ENCODE assay signal across 15 cellular contexts in genomic region chr11:117830072-117830471, GRCh38. TPM values are rescaled to one million over a fixed set of nuclear protein-coding genes. Genes with fewer than 3 reads are reported as not detected.
DNase-seq lines count a peak whose midpoint lies in the region; ATAC-seq, FAIRE-seq and TF ChIP-seq lines count a peak whose summit lies in the region.
"Had no signal": no experiment of that assay in that cellular context is flagged by ENCODE, and none has a peak within 500 bp of the region (broad histone marks: within the 10 kb centered on the region; RNA-seq: fewer than 3 reads in every experiment).

No MANE protein-coding gene starts in this region.

- peaks cover 0 to 63% (median 25%) of the 10 kb centered on the region in 4 donors for H3K4me1 Mint-ChIP-seq in CD4-positive, CD25-positive, alpha-beta regulatory T cell
- H3K4me1 Mint-ChIP-seq in H9 = peaks cover 14 to 27% of the 10 kb centered on the region in 2 experiments
- H3K4me1 Mint-ChIP-seq in activated naive CD8-positive, alpha-beta T cell treated with anti-CD3 and anti-CD28 coated beads, Interleukin-2, amount 50 U/mL, for 24 hours = peaks cover 58% of the 10 kb centered on the region

- TF ChIP-seq CTCF in H9 (conservative IDR thresholded peaks at IDR 0.05) = no peak

- no peaks in the 10 kb centered on the region for H4K20me1 ChIP-seq in H9 (ENCODE audit: control insufficient read depth, insufficient read depth, insufficient read length)

- no peak for DNase-seq in CD4-positive, CD25-positive, alpha-beta regulatory T cell
- DNase-seq in H9 (peak; percentile 22), neuronal stem cell (ENCODE audit: low spot score) (no peak), frontal cortex (ENCODE audit: low spot score in 2 of 2) (no peak), NCI-H2196 (lab: John Stamatoyannopoulos, UW; ENCODE audit: unreplicated experiment) (no peak), NCI-H748 treated with DMSO at 0.1 percent for 48 hours (lab: John Stamatoyannopoulos, UW) (no peak), dermis blood vessel endothelial cell (no peak)
- DNase-seq in activated naive CD8-positive, alpha-beta T cell treated with anti-CD3 and anti-CD28 coated beads, Interleukin-2, amount 50 U/mL, for 24 hours = no peak
- DNase-seq: foreskin melanocyte, SHP77 had no signal

- no peak overlapping the region for H3K56ac ChIP-seq in H9 (ENCODE audit: insufficient read length, low read depth, low read length)

- ATAC-seq in CD4-positive, CD25-positive, alpha-beta regulatory T cell (ENCODE audit: low read depth in 2 of 2) = no peak
- ATAC-seq in activated naive CD8-positive, alpha-beta T cell treated with anti-CD3 and anti-CD28 coated beads, Interleukin-2, amount 50 U/mL, for 24 hours = no peak

- H3K79me1 ChIP-seq in H9 (ENCODE audit: insufficient read depth, low read depth, low read length, poor library complexity, severe bottlenecking) (no peaks in the 10 kb centered on the region), neuronal stem cell (ENCODE audit: low read depth, low read length) (no peaks in the 10 kb centered on the region)

- peak overlapping the region in 2 of 4 donors; percentile 19 to 78 for H3K4me3 Mint-ChIP-seq in CD4-positive, CD25-positive, alpha-beta regulatory T cell
- no peak overlapping the region for H3K4me3 Mint-ChIP-seq in H9
- peak overlapping the region; percentile 19 for H3K4me3 Mint-ChIP-seq in activated naive CD8-positive, alpha-beta T cell treated with anti-CD3 and anti-CD28 coated beads, Interleukin-2, amount 50 U/mL, for 24 hours

- H3K36me3 Mint-ChIP-seq in CD4-positive, CD25-positive, alpha-beta regulatory T cell = no peaks in the 10 kb centered on the region
- H3K36me3 Mint-ChIP-seq in H9 (ENCODE audit: insufficient read depth in 1 of 3, low read depth in 3 of 3) = no peaks in the 10 kb centered on the region
- no peaks in the 10 kb centered on the region for H3K36me3 Mint-ChIP-seq in activated naive CD8-positive, alpha-beta T cell treated with anti-CD3 and anti-CD28 coated beads, Interleukin-2, amount 50 U/mL, for 24 hours (ENCODE audit: low read depth)

- H4K91ac ChIP-seq in H9 (ENCODE audit: insufficient read length, low read depth, low read length) (no peak overlapping the region), neuronal stem cell (ENCODE audit: low read depth, low read length, poor library complexity) (no peak overlapping the region)

- no peak overlapping the region for H3K14ac ChIP-seq in H9 (ENCODE audit: insufficient read depth, low read length)
- H3K14ac ChIP-seq in neuronal stem cell (ENCODE audit: low read length) = no peak overlapping the region

- no peak for FAIRE-seq in frontal cortex (lab: Jason Lieb, UNC)
- FAIRE-seq: bronchial epithelial cell, endometrium, TTC549 had no signal

- no peak overlapping the region for H2BK5ac ChIP-seq in H9 (ENCODE audit: insufficient read length, low read length)
- no peak overlapping the region for H2BK5ac ChIP-seq in neuronal stem cell (ENCODE audit: low read length)

- H3K4me1 ChIP-seq in CD4-positive, CD25-positive, alpha-beta regulatory T cell (ENCODE audit: control insufficient read depth, insufficient read depth, low read length, poor library complexity, severe bottlenecking) = peaks cover 40% of the 10 kb centered on the region
- no peaks in the 10 kb centered on the region for H3K4me1 ChIP-seq in H9 (ENCODE audit: insufficient read depth, low read length)
- H3K4me1 ChIP-seq in neuronal stem cell (ENCODE audit: control insufficient read depth in 2 of 2, insufficient read depth in 1 of 2, low read depth in 1 of 2, low read length in 2 of 2) = peaks cover 0 to 13% of the 10 kb centered on the region in 2 donors

- H2BK15ac ChIP-seq in H9 (ENCODE audit: low read depth, low read length) (no peak overlapping the region), neuronal stem cell (ENCODE audit: low read length) (no peak overlapping the region)

- H2BK12ac ChIP-seq in H9 (ENCODE audit: insufficient read length, low read depth, low read length) = no peak overlapping the region
- H2BK12ac ChIP-seq in neuronal stem cell (ENCODE audit: low read length) = no peak overlapping the region

- H2AFZ ChIP-seq in H9 (ENCODE audit: low read length) (no peak overlapping the region), neuronal stem cell (ENCODE audit: low read length) (no peak overlapping the region)

- H4K8ac ChIP-seq in H9 (replicated peaks; ENCODE audit: insufficient read length, low read depth, low read length) (no peak overlapping the region), neuronal stem cell (ENCODE audit: low read depth, low read length) (no peak overlapping the region)

- WGBS in H9 (ENCODE audit: extremely low coverage, insufficient read length, low lambda C conversion rate) = no CpG with 5 or more reads among the region's 14 CpGs
- WGBS in neuronal stem cell (ENCODE audit: extremely low coverage in 2 of 2, insufficient read length in 2 of 2, insufficient replicate concordance in 1 of 2), 2 donors = no CpG with 5 or more reads among the region's 14 CpGs

- peak overlapping the region; percentile 38 to 89 (median 83) for H3K27ac Mint-ChIP-seq in CD4-positive, CD25-positive, alpha-beta regulatory T cell
- no peak overlapping the region; a peak in 1 of 7 replicates for H3K27ac Mint-ChIP-seq in H9
- H3K27ac Mint-ChIP-seq in activated naive CD8-positive, alpha-beta T cell treated with anti-CD3 and anti-CD28 coated beads, Interleukin-2, amount 50 U/mL, for 24 hours = peak overlapping the region; percentile 73

- H2BK120ac ChIP-seq in H9 (ENCODE audit: low read depth, low read length, poor library complexity, severe bottlenecking) (no peak overlapping the region), neuronal stem cell (ENCODE audit: low read depth, low read length) (no peak overlapping the region)

- no peak overlapping the region for H2AK5ac ChIP-seq in H9 (ENCODE audit: insufficient read length, low read length)
- H2AK5ac ChIP-seq in neuronal stem cell (ENCODE audit: low read depth, low read length) = no peak overlapping the region

- no peaks in the 10 kb centered on the region for H3K79me2 ChIP-seq in H9 (ENCODE audit: insufficient read depth, low read length)

- H3K4ac ChIP-seq in H9 (ENCODE audit: low read depth, low read length) (no peak overlapping the region), neuronal stem cell (ENCODE audit: low read length) (no peak overlapping the region)

- H3K23ac ChIP-seq in H9 (ENCODE audit: insufficient read length, low read depth, low read length) = no peak overlapping the region
- H3K23ac ChIP-seq in neuronal stem cell (ENCODE audit: low read depth, low read length, poor library complexity) = no peak overlapping the region

- no peak overlapping the region for H2BK20ac ChIP-seq in H9 (ENCODE audit: low read depth, low read length, poor library complexity, severe bottlenecking)

- no peak overlapping the region for H3K4me2 ChIP-seq in H9 (ENCODE audit: insufficient read depth, insufficient read length, low read length)
- H3K4me2 ChIP-seq in neuronal stem cell (ENCODE audit: insufficient read depth, low read length, poor library complexity, severe bottlenecking) = no peak overlapping the region

- H3K4me3 ChIP-seq in CD4-positive, CD25-positive, alpha-beta regulatory T cell (ENCODE audit: low read depth, low read length) = no peak overlapping the region
- H3K4me3 ChIP-seq in neuronal stem cell (ENCODE audit: low read length in 2 of 2) = no peak overlapping the region

- H3K27ac ChIP-seq in CD4-positive, CD25-positive, alpha-beta regulatory T cell (ENCODE audit: insufficient read depth, low read length, poor library complexity, severe bottlenecking) = no peak overlapping the region
- H3K27ac ChIP-seq in H9 (ENCODE audit: insufficient read length, low read depth, low read length) (no peak overlapping the region), neuronal stem cell (replicated peaks; ENCODE audit: low read length) (no peak overlapping the region)
- H3K27ac ChIP-seq: C4-2B had no signal

- H3K36me3 ChIP-seq in CD4-positive, CD25-positive, alpha-beta regulatory T cell (ENCODE audit: control insufficient read depth, insufficient read depth, low read length) = no peaks in the 10 kb centered on the region
- H3K36me3 ChIP-seq in neuronal stem cell (replicated peaks in 1 of 2; ENCODE audit: control insufficient read depth in 2 of 2, insufficient read depth in 2 of 2, low read length in 2 of 2) = peaks cover 0 to under 1% of the 10 kb centered on the region in 2 donors

- H3K23me2 ChIP-seq in H9 (ENCODE audit: insufficient read length, low read depth, low read length, poor library complexity, severe bottlenecking) = no peaks in the 10 kb centered on the region

- H3K9ac ChIP-seq in H9 (ENCODE audit: extremely low read depth, insufficient read length, low read length) (no peak overlapping the region), neuronal stem cell (ENCODE audit: low read depth, low read length, poor library complexity) (peak overlapping the region; percentile 68)

- H3T11ph ChIP-seq in H9 (ENCODE audit: low read length) = no peak overlapping the region

- no peak overlapping the region for H4K5ac ChIP-seq in H9 (ENCODE audit: insufficient read length, low read depth, low read length)

- H3K18ac ChIP-seq in H9 (ENCODE audit: insufficient read length, low read depth, low read length) = no peak overlapping the region
- peak overlapping the region; percentile 46 for H3K18ac ChIP-seq in neuronal stem cell (ENCODE audit: low read length)

- H3K9me3 Mint-ChIP-seq in CD4-positive, CD25-positive, alpha-beta regulatory T cell = no peaks in the 10 kb centered on the region
- no peaks in the 10 kb centered on the region for H3K9me3 Mint-ChIP-seq in H9
- no peaks in the 10 kb centered on the region for H3K9me3 Mint-ChIP-seq in activated naive CD8-positive, alpha-beta T cell treated with anti-CD3 and anti-CD28 coated beads, Interleukin-2, amount 50 U/mL, for 24 hours

- H3K9me3 ChIP-seq in CD4-positive, CD25-positive, alpha-beta regulatory T cell (ENCODE audit: control insufficient read depth in 2 of 2, low read length in 2 of 2) = no peaks in the 10 kb centered on the region
- H3K9me3 ChIP-seq in H9 (ENCODE audit: control insufficient read depth, low read depth, low read length) (no peaks in the 10 kb centered on the region), neuronal stem cell (replicated peaks in 1 of 2; ENCODE audit: control insufficient read depth in 2 of 2, insufficient read depth in 1 of 2, low read depth in 1 of 2, low read length in 2 of 2) (no peaks in the 10 kb centered on the region)

- no peaks in the 10 kb centered on the region for H3K27me3 ChIP-seq in CD4-positive, CD25-positive, alpha-beta regulatory T cell (ENCODE audit: control insufficient read depth, insufficient read depth, low read length)
- H3K27me3 ChIP-seq in H9 (ENCODE audit: insufficient read depth, low read length) (no peaks in the 10 kb centered on the region), neuronal stem cell (ENCODE audit: control insufficient read depth in 3 of 3, insufficient read depth in 3 of 3, low read depth in 1 of 3, low read length in 3 of 3) (peaks cover 0 to 14% (median 0%) of the 10 kb centered on the region in 3 experiments)

- H3K27me3 Mint-ChIP-seq in CD4-positive, CD25-positive, alpha-beta regulatory T cell = no peaks in the 10 kb centered on the region
- H3K27me3 Mint-ChIP-seq in H9 (ENCODE audit: low read depth) = peaks cover 6% of the 10 kb centered on the region
- no peaks in the 10 kb centered on the region for H3K27me3 Mint-ChIP-seq in activated naive CD8-positive, alpha-beta T cell treated with anti-CD3 and anti-CD28 coated beads, Interleukin-2, amount 50 U/mL, for 24 hours

RNA-seq across cellular contexts. Expression of gene FXYD2, which starts 5.5 kb away (rescaled TPM):
- total RNA-seq in CD4-positive, CD25-positive, alpha-beta regulatory T cell = 4.0 TPM
- polyA plus RNA-seq in CD4-positive, CD25-positive, alpha-beta regulatory T cell = 10 to 100 TPM; 35.5 to 88.9 (median 72.3) TPM
- total RNA-seq in H9 (2021) (0.70 and 0.79 TPM in 2 replicates), frontal cortex (0.82 TPM), dermis blood vessel endothelial cell (0.74 and 4.6 TPM in 2 replicates)
- 4.1 TPM for polyA plus RNA-seq in neuronal stem cell (2013, experiment 1 of 2)
- 3.3 TPM for polyA plus RNA-seq in neuronal stem cell (2013, experiment 2 of 2)
- total RNA-seq: bronchial epithelial cell, HT1080 had no signal

RNA-seq across cellular contexts. Expression of gene DSCAML1, which starts 33.1 kb away (rescaled TPM):
- total RNA-seq in CD4-positive, CD25-positive, alpha-beta regulatory T cell = 1.6 TPM
- under 1 TPM in 3 of 4 donors, not detected in 1; 0.08 to 0.34 (median 0.25) TPM for polyA plus RNA-seq in CD4-positive, CD25-positive, alpha-beta regulatory T cell
- 0.15 and 0.42 TPM in 2 replicates for total RNA-seq in H9 (2021)
- polyA plus RNA-seq in neuronal stem cell (2013, experiment 1 of 2) = 0.47 TPM
- 0.50 TPM for polyA plus RNA-seq in neuronal stem cell (2013, experiment 2 of 2)
- 6.1 TPM for total RNA-seq in frontal cortex
- under 0.01 TPM in 1 of 2 replicates, not detected in the other for total RNA-seq in dermis blood vessel endothelial cell
- total RNA-seq: HT1080 had no signal

RNA-seq across cellular contexts. Expression of gene FXYD6, which starts 46.4 kb away (rescaled TPM):
- total RNA-seq in CD4-positive, CD25-positive, alpha-beta regulatory T cell = not detected
- not detected for polyA plus RNA-seq in CD4-positive, CD25-positive, alpha-beta regulatory T cell
- total RNA-seq in H9 (2021) (16.3 and 18.3 TPM in 2 replicates), frontal cortex (69.3 TPM), dermis blood vessel endothelial cell (1.1 and 1.7 TPM in 2 replicates)
- polyA plus RNA-seq in neuronal stem cell (2013, experiment 1 of 2) = 291 TPM
- polyA plus RNA-seq in neuronal stem cell (2013, experiment 2 of 2) = 288 TPM
- total RNA-seq: bronchial epithelial cell had no signal

Comparison
In these comparisons a context has a peak if more than half of its experiments do, and no peak if none do; other contexts are left out.
1. H3K27ac Mint-ChIP-seq: peak in CD4-positive, CD25-positive, alpha-beta regulatory T cell (3 of 3) and activated naive CD8-positive, alpha-beta T cell treated with anti-CD3 and anti-CD28 coated beads, Interleukin-2, amount 50 U/mL, for 24 hours (single experiment); none in H9 (0 of 3).